Comparison of ENCODE assay signal across 34 cellular contexts in genomic region chr6:98239057-98239456, GRCh38.
"Had no signal": no experiment of that assay in that cellular context is flagged by ENCODE, and none has a peak within 500 bp of the region (broad histone marks: within the 10 kb centered on the region; RNA-seq: fewer than 3 reads in every experiment).

No MANE protein-coding gene starts in this region.

- H3K4me3 Mint-ChIP-seq: activated B cell treated with CpG ODN at 0.5 μM for 24 hours; activated CD8-positive, alpha-beta T cell treated with anti-CD3 and anti-CD28 coated beads for 36 hours; activated naive CD8-positive, alpha-beta T cell; activated T-cell treated with anti-CD3 and anti-CD28 coated beads, Interleukin-2, amount 50 U/mL, for 4 hours; activated T-helper 17 cell treated with anti-CD3 and anti-CD28 coated beads, Interleukin-2, amount 50 U/mL, for 72 hours; effector memory CD8-positive, alpha-beta T cell; T-helper 17 cell; T-helper 2 cell treated with Interferon-gamma antibody and Interleukin-4, amounts not matched to agents 5 μg/mL and 100 μg/mL, for 36 hours had no signal

- H3K27me3 Mint-ChIP-seq: activated B cell treated with CpG ODN at 0.5 μM for 24 hours; activated CD8-positive, alpha-beta T cell treated with anti-CD3 and anti-CD28 coated beads for 36 hours; activated naive CD8-positive, alpha-beta T cell; activated T-helper 17 cell treated with anti-CD3 and anti-CD28 coated beads, Interleukin-2, amount 50 U/mL, for 72 hours; effector memory CD8-positive, alpha-beta T cell; T-helper 17 cell had no signal

- H3K36me3 Mint-ChIP-seq: activated naive CD8-positive, alpha-beta T cell had no signal

- H3K4me1 ChIP-seq: esophagus muscularis mucosa, foreskin keratinocyte, gastrocnemius medialis, heart right ventricle had no signal

- H3K36me3 ChIP-seq: brain microvascular endothelial cell, esophagus muscularis mucosa, gastrocnemius medialis, heart right ventricle, WERI-Rb-1 had no signal

- H3K4me3 ChIP-seq: esophagus muscularis mucosa, gastrocnemius medialis, heart right ventricle had no signal

- H3K27ac Mint-ChIP-seq: activated B cell treated with CpG ODN at 0.5 μM for 24 hours; activated CD8-positive, alpha-beta T cell treated with anti-CD3 and anti-CD28 coated beads for 36 hours; activated naive CD8-positive, alpha-beta T cell; activated T-helper 17 cell treated with anti-CD3 and anti-CD28 coated beads, Interleukin-2, amount 50 U/mL, for 72 hours; effector memory CD8-positive, alpha-beta T cell; T-helper 17 cell; T-helper 2 cell treated with Interferon-gamma antibody and Interleukin-4, amounts not matched to agents 5 μg/mL and 100 μg/mL, for 36 hours had no signal

- H3K27me3 ChIP-seq: brain microvascular endothelial cell, esophagus muscularis mucosa, foreskin keratinocyte, gastrocnemius medialis, heart right ventricle had no signal

- H3K27ac ChIP-seq: brain microvascular endothelial cell, esophagus muscularis mucosa, foreskin keratinocyte, gastrocnemius medialis, heart right ventricle, WERI-Rb-1 had no signal

- H3K9me3 ChIP-seq: esophagus muscularis mucosa, gastrocnemius medialis had no signal

- FAIRE-seq: astrocyte, bronchial epithelial cell, colon had no signal

- ATAC-seq: activated CD4-positive, CD25-positive, alpha-beta regulatory T cell treated with anti-CD3 and anti-CD28 coated beads, Interleukin-2, amount 50 U/mL, for 24 hours; activated CD8-positive, alpha-beta T cell treated with anti-CD3 and anti-CD28 coated beads for 36 hours; activated T-cell treated with anti-CD3 and anti-CD28 coated beads, Interleukin-2, amount 50 U/mL, for 4 hours; activated T-helper 17 cell treated with anti-CD3 and anti-CD28 coated beads, Interleukin-2, amount 50 U/mL, for 72 hours; effector memory CD8-positive, alpha-beta T cell; foreskin keratinocyte; gastrocnemius medialis; heart right ventricle; T-helper 17 cell had no signal

- DNase-seq: activated B cell treated with CpG ODN at 0.5 μM for 24 hours; activated CD4-positive, alpha-beta T cell treated with anti-CD3 and anti-CD28 coated beads for 48 hours; activated CD4-positive, alpha-beta T cell treated with anti-CD3 and anti-CD28 coated beads, Interleukin-2, amount 50 U/mL, for 1 hour; activated CD4-positive, alpha-beta T cell treated with anti-CD3 and anti-CD28 coated beads, Interleukin-2, amount 50 U/mL, for 48 hours; activated CD8-positive, alpha-beta memory T cell treated with anti-CD3 and anti-CD28 coated beads for 24 hours; activated CD8-positive, alpha-beta T cell treated with anti-CD3 and anti-CD28 coated beads for 36 hours; activated effector memory CD4-positive, alpha-beta T cell treated with Interleukin-2 at 50 U/mL for 16 hours; activated gamma-delta T cell treated with Interleukin-2 at 50 U/mL for 16 hours; activated naive CD4-positive, alpha-beta T cell treated with anti-CD3 and anti-CD28 coated beads, Interleukin-2, amount 50 U/mL, for 16 hours; activated naive CD4-positive, alpha-beta T cell treated with Interleukin-2 at 50 U/mL for 16 hours; activated T-cell treated with anti-CD3 and anti-CD28 coated beads, Interleukin-2, amount 50 U/mL, for 4 hours; amniotic stem cell; anterior cingulate cortex; brain microvascular endothelial cell; cortex of kidney; dermis blood vessel endothelial cell; effector CD4-positive, alpha-beta T cell; effector memory CD8-positive, alpha-beta T cell; erythroblast; foreskin keratinocyte; gastrocnemius medialis; glutamatergic neuron; heart right ventricle; T-helper 17 cell; T1000; WERI-Rb-1 had no signal

- H3K4me1 Mint-ChIP-seq: activated B cell treated with CpG ODN at 0.5 μM for 24 hours; activated T-helper 17 cell treated with anti-CD3 and anti-CD28 coated beads, Interleukin-2, amount 50 U/mL, for 72 hours; T-helper 17 cell had no signal
